Comparison of ENCODE assay signal across 2 cellular contexts in genomic region chr1:173900992-173901391, GRCh38.
TF ChIP-seq lines count a peak whose summit lies in the region.

No MANE protein-coding gene starts in this region.

TF ChIP-seq in HepG2, 621 proteins besides CTCF, POLR2A, EP300 and RAD21:
- TF ChIP-seq BCL6 (CRISPR knock-in tag; IDR thresholded peaks at IDR 0.05) (peak; percentile 36; the same call in 1 of the 2 replicates), MTA1 (CRISPR knock-in tag; IDR thresholded peaks at IDR 0.05; ENCODE audit: borderline replicate concordance) (no peak)

TF ChIP-seq in HEK293, 187 proteins besides CTCF, POLR2A, EP300 and RAD21:
- peak; percentile 69; the same call in 1 of the 2 replicates for TF ChIP-seq BCL6B (tag by site-specific recombination; IDR thresholded peaks at IDR 0.05)
- no peak for TF ChIP-seq ZNF623 (tag by site-specific recombination; IDR thresholded peaks at IDR 0.05)
- TF ChIP-seq PBX3 (CRISPR knock-in tag; IDR thresholded peaks at IDR 0.05): no peak
- TF ChIP-seq ZNF664 (tag by site-specific recombination; IDR thresholded peaks at IDR 0.05): peak; percentile 77
- TF ChIP-seq ZBTB7A (tag by site-specific recombination; IDR thresholded peaks at IDR 0.05; ENCODE audit: low read depth): no peak
TF ChIP-seq in HEK293: peak in this region for 2.
